ENCODE assay signal across 18 cellular contexts in genomic region chr9:135082536-135082935, GRCh38. TPM values are rescaled to one million over a fixed set of nuclear protein-coding genes. Genes with fewer than 3 reads are reported as not detected.
"Had no signal": no experiment of that assay in that cellular context is flagged by ENCODE, and none has a peak within 500 bp of the region (broad histone marks: within the 10 kb centered on the region; RNA-seq: fewer than 3 reads in every experiment).

No MANE protein-coding gene starts in this region.

- DNase-seq: effector CD8-positive, alpha-beta T cell; foreskin melanocyte; hippocampal formation; kidney glomerular epithelial cell; right cardiac atrium; stimulated activated CD4-positive, alpha-beta T cell treated with anti-CD3 and anti-CD28 coated beads, Interleukin-4, amount 100 ng/mL, for 1 hour; stimulated activated CD8-positive, alpha-beta memory T cell treated with anti-CD3 and anti-CD28 coated beads, Interleukin-4, amount 100 ng/mL, for 48 hours; stimulated activated naive CD8-positive, alpha-beta T cell treated with anti-CD3 and anti-CD28 coated beads, Interleukin-15, Interleukin-2, amounts not matched to agents 100 U/mL and 50 U/mL, for 24 hours had no signal

- H3K4me2 ChIP-seq: smooth muscle cell had no signal

- H3K9me3 ChIP-seq: heart left ventricle, mucosa of descending colon, neutrophil, suprapubic skin, tibial artery had no signal

- H3K27ac ChIP-seq: coronary artery, heart left ventricle, neutrophil, suprapubic skin, tibial artery had no signal

- H3K36me3 ChIP-seq: heart left ventricle, neutrophil, suprapubic skin, tibial artery had no signal

- ATAC-seq: heart left ventricle; left lobe of liver; mucosa of descending colon; naive thymus-derived CD8-positive, alpha-beta T cell; right cardiac atrium; stimulated activated effector memory CD8-positive, alpha-beta T cell treated with anti-CD3 and anti-CD28 coated beads, Interleukin-12 subunit alpha, Interleukin-12 subunit beta, amount 100 ng/mL, for 72 hours; stimulated activated naive CD8-positive, alpha-beta T cell treated with anti-CD3 and anti-CD28 coated beads, Interleukin-15, Interleukin-2, amounts not matched to agents 100 U/mL and 50 U/mL, for 24 hours had no signal

- H3K4me3 ChIP-seq: coronary artery, heart left ventricle, mucosa of descending colon, smooth muscle cell, suprapubic skin, tibial artery had no signal

RNA-seq across cellular contexts. Expression of gene OLFM1, which starts 4.9 kb away (rescaled TPM):
- total RNA-seq: naive thymus-derived CD8-positive, alpha-beta T cell had no signal
